7 cellular contexts compared by ENCODE assay signal in genomic region chr17:30700833-30701232, GRCh38.
DNase-seq lines count a peak whose midpoint lies in the region; ATAC-seq, FAIRE-seq and TF ChIP-seq lines count a peak whose summit lies in the region.
"Not testable (repeated sequence)": the region's sequence is repeated elsewhere in the genome, so short reads cannot be mapped to it uniquely, and the experiment has no call there.

No MANE protein-coding gene starts in this region.

- CTCF ChIA-PET in WTC11 (lab: Charles Lee); HepG2 (lab: Yijun Ruan, JAX; ENCODE audit: low intra/inter-chr PET ratio, low total read pairs): not testable (repeated sequence)
- CTCF ChIA-PET in H1 (lab: Charles Lee; ENCODE audit: partially characterized antibody) = interaction anchor here (0.6 kb wide), 1 partner anchor 88 kb away, joined by 3 read pairs; no protein-coding TSS in a partner anchor

- not testable (repeated sequence) for H3K9me2 ChIP-seq in GM23338 (ENCODE audit: insufficient read depth); hepatocyte (replicated peaks; ENCODE audit: insufficient read depth)

- BruUV-seq in HepG2 (replicated peaks; lab: Mats Ljungman, UMichigan) = not testable (repeated sequence)

- not testable (repeated sequence) for DNase-seq in GM23338 (ENCODE audit: low spot score); WTC11 (ENCODE audit: low spot score); H1 (ENCODE audit: low read depth in 1 of 2, low spot score in 2 of 2); hepatocyte (ENCODE audit: low spot score); HepG2 (ENCODE audit: low spot score); neural progenitor cell (ENCODE audit: low spot score)

- TF ChIP-seq POLR2A in H1 (IDR thresholded peaks at IDR 0.05; ENCODE audit: control extremely low read depth in 1 of 2, low read depth in 2 of 2, low read length in 2 of 2); HepG2 (IDR thresholded peaks at IDR 0.05; ENCODE audit: insufficient read depth in 1 of 2, low read depth in 2 of 2, low read length in 2 of 2): not testable (repeated sequence)

- H3K14ac ChIP-seq in H1 (ENCODE audit: insufficient read length) = not testable (repeated sequence)

- not testable (repeated sequence) for H3K9me3 ChIP-seq in HUES64 (ENCODE audit: insufficient read depth, low read depth, low read length); H1 (ENCODE audit: insufficient read depth in 2 of 2, low read depth in 1 of 2, low read length in 1 of 2); hepatocyte (ENCODE audit: low read depth); HepG2 (ENCODE audit: low read length); neural progenitor cell (ENCODE audit: low read depth)

- not testable (repeated sequence) for H2AK5ac ChIP-seq in H1 (ENCODE audit: low read depth, low read length)

- FAIRE-seq in H1 (lab: Jason Lieb, UNC); HepG2 (lab: Jason Lieb, UNC): not testable (repeated sequence)

- not testable (repeated sequence) for H3K9me3 Mint-ChIP-seq in GM23338, WTC11, neural progenitor cell

- not testable (repeated sequence) for H3K36me3 ChIP-seq in GM23338 (ENCODE audit: insufficient read depth); HUES64 (ENCODE audit: insufficient read depth, low read length); H1 (ENCODE audit: control insufficient read depth in 2 of 4, insufficient read depth in 4 of 4, low read length in 3 of 4); hepatocyte (replicated peaks; ENCODE audit: insufficient read depth, low read depth); HepG2 (replicated peaks in 1 of 2; ENCODE audit: control insufficient read depth in 1 of 2, insufficient read depth in 2 of 2, low read length in 2 of 2); neural progenitor cell

- not testable (repeated sequence) for H2BK5ac ChIP-seq in H1 (ENCODE audit: low read depth, low read length)

- H3K27me3 ChIP-seq in GM23338 (ENCODE audit: insufficient read depth); HUES64 (ENCODE audit: insufficient read depth, low read length); H1 (replicated peaks in 1 of 4; ENCODE audit: control insufficient read depth in 3 of 4, extremely low read depth in 1 of 4, insufficient read depth in 3 of 4, low read length in 3 of 4); hepatocyte; HepG2 (ENCODE audit: control insufficient read depth in 1 of 2, insufficient read depth in 2 of 2, low read length in 2 of 2): not testable (repeated sequence)
- H3K27me3 ChIP-seq in neural progenitor cell = peaks cover 29% of the 10 kb centered on the region

- not testable (repeated sequence) for H3K56ac ChIP-seq in H1 (replicated peaks; ENCODE audit: insufficient read length, low read depth, low read length)

- H3K27ac ChIP-seq in GM23338 (ENCODE audit: low read depth) = peak overlapping the region; percentile 100
- peak overlapping the region; percentile 98 for H3K27ac ChIP-seq in HUES64 (ENCODE audit: low read depth, low read length)
- not testable (repeated sequence) for H3K27ac ChIP-seq in H1 (ENCODE audit: low read depth, low read length); HepG2 (ENCODE audit: extremely low read length, insufficient read depth, low read length); neural progenitor cell
- peak overlapping the region; percentile 89 for H3K27ac ChIP-seq in hepatocyte

- H3K4me3 ChIP-seq in GM23338; HUES64 (ENCODE audit: low read length); hepatocyte; HepG2 (replicated peaks in 1 of 3; ENCODE audit: insufficient read depth in 1 of 3, low read depth in 2 of 3, low read length in 3 of 3); neural progenitor cell: not testable (repeated sequence)
- peak overlapping the region in 1 of 4 experiments; percentile 24; a peak in 1 of 8 replicates for H3K4me3 ChIP-seq in H1 (ENCODE audit: extremely low read depth in 1 of 4, insufficient read depth in 2 of 4, low read depth in 3 of 4, low read length in 4 of 4)

- H2AFZ ChIP-seq in GM23338; H1 (ENCODE audit: low read length); HepG2 (ENCODE audit: low read length); neural progenitor cell (replicated peaks): not testable (repeated sequence)
- peak overlapping the region; percentile 68 for H2AFZ ChIP-seq in hepatocyte

- not testable (repeated sequence) for TF ChIP-seq CTCF in GM23338 (conservative IDR thresholded peaks at IDR 0.05; ENCODE audit: low read depth in 2 of 2); WTC11 (IDR thresholded peaks at IDR 0.05); H1 (IDR thresholded peaks at IDR 0.05; ENCODE audit: control extremely low read depth in 1 of 3, insufficient read depth in 1 of 3, low read depth in 1 of 3, low read length in 3 of 3); hepatocyte (IDR thresholded peaks at IDR 0.05; ENCODE audit: poor library complexity); HepG2 (CRISPR knock-in tag; IDR thresholded peaks at IDR 0.05); neural progenitor cell (IDR thresholded peaks at IDR 0.05)

- not testable (repeated sequence) for H4K91ac ChIP-seq in H1 (replicated peaks; ENCODE audit: insufficient read length, low read length)

- POLR2A ChIA-PET in WTC11 (lab: Charles Lee); HepG2 (lab: Yijun Ruan, JAX): not testable (repeated sequence)
- POLR2A ChIA-PET in H1 (lab: Charles Lee; ENCODE audit: partially characterized antibody) = interaction anchor here (1.4 kb wide), 1 partner anchor 224 kb away, joined by 3 read pairs; the partner anchor contains the start of gene GOSR1

- H4K20me1 ChIP-seq in GM23338 (replicated peaks; ENCODE audit: insufficient read depth); H1 (replicated peaks in 1 of 2; ENCODE audit: control insufficient read depth in 1 of 2, insufficient read depth in 2 of 2, low read length in 2 of 2); hepatocyte (ENCODE audit: insufficient read depth, poor library complexity, severe bottlenecking); HepG2 (ENCODE audit: insufficient read depth, low read length); neural progenitor cell (ENCODE audit: low read depth): not testable (repeated sequence)

- 0 out of 2 replicates have a peak overlapping the region, but pooled peaks have one; percentile 72 for H2BK20ac ChIP-seq in H1 (ENCODE audit: low read length)

- H3K79me2 ChIP-seq in GM23338 (replicated peaks; ENCODE audit: insufficient read depth); H1 (ENCODE audit: control insufficient read depth in 1 of 2, insufficient read depth in 2 of 2, low read length in 2 of 2); hepatocyte; HepG2 (ENCODE audit: insufficient read depth, low read length); neural progenitor cell (ENCODE audit: low read depth): not testable (repeated sequence)

- H3K4me1 Mint-ChIP-seq in GM23338 (peaks cover 23% of the 10 kb centered on the region), WTC11 (peaks cover 34% of the 10 kb centered on the region), neural progenitor cell (peaks cover 17% of the 10 kb centered on the region)

- peaks cover 16% of the 10 kb centered on the region for H3K4me1 ChIP-seq in GM23338 (ENCODE audit: insufficient read depth)
- H3K4me1 ChIP-seq in HUES64 (ENCODE audit: insufficient read depth, low read length); hepatocyte (ENCODE audit: insufficient read depth); neural progenitor cell: not testable (repeated sequence)
- H3K4me1 ChIP-seq in H1 (replicated peaks in 1 of 4; ENCODE audit: control insufficient read depth in 3 of 4, insufficient read depth in 4 of 4, low read length in 3 of 4) = peaks cover 0 to 11% (median 0%) of the 10 kb centered on the region in 4 experiments; a peak in 3 of 7 replicates
- H3K4me1 ChIP-seq in HepG2 (ENCODE audit: insufficient read depth, low read length) = peaks cover 16% of the 10 kb centered on the region

- peak overlapping the region; percentile 59 for H4K5ac ChIP-seq in H1 (ENCODE audit: insufficient read length, low read depth, low read length)

- H3K4me2 ChIP-seq in GM23338 (peak overlapping the region; percentile 73), H1 (ENCODE audit: insufficient read depth in 1 of 2, low read depth in 2 of 2, low read length in 2 of 2) (peak overlapping the region; percentile 2 to 13; a peak in 2 of 4 replicates), HepG2 (ENCODE audit: low read depth, low read length) (peak overlapping the region; percentile 53), neural progenitor cell (peak overlapping the region; percentile 8)
- H3K4me2 ChIP-seq in hepatocyte = not testable (repeated sequence)

- H4K8ac ChIP-seq in H1 (ENCODE audit: extremely low read depth, insufficient read depth, low read length) = not testable (repeated sequence)

- H3K4ac ChIP-seq in H1 (replicated peaks; ENCODE audit: insufficient read length, low read depth, low read length) = not testable (repeated sequence)

- intact Hi-C loops in HepG2 (cut with micrococcal nuclease; ENCODE audit: unreplicated experiment) = not testable (repeated sequence)

- not testable (repeated sequence) for H3K36me3 Mint-ChIP-seq in GM23338 (ENCODE audit: low read depth); WTC11; neural progenitor cell

- H3F3A ChIP-seq in GM23338 (replicated peaks; ENCODE audit: low read depth) (peaks cover 19% of the 10 kb centered on the region), neural progenitor cell (ENCODE audit: low read depth) (peaks cover 27% of the 10 kb centered on the region)

- H3K23me2 ChIP-seq in H1 (ENCODE audit: low read depth, low read length) = not testable (repeated sequence)

- H2BK15ac ChIP-seq in H1 (ENCODE audit: low read length) = not testable (repeated sequence)

- not testable (repeated sequence) for H3K18ac ChIP-seq in H1 (ENCODE audit: extremely low read depth, low read length)

- peak overlapping the region; percentile 17; the same call in 1 of the 2 replicates for H2BK12ac ChIP-seq in H1 (ENCODE audit: low read depth, low read length)

- not testable (repeated sequence) for H3K79me1 ChIP-seq in H1 (ENCODE audit: low read depth, low read length)

- H3K9ac ChIP-seq in HUES64 (ENCODE audit: low read depth, low read length) = peak overlapping the region; percentile 63; the same call in 1 of the 2 replicates
- H3K9ac ChIP-seq in H1 (replicated peaks in 1 of 4; ENCODE audit: extremely low read depth in 1 of 4, low read depth in 3 of 4, low read length in 3 of 4); HepG2 (ENCODE audit: insufficient read depth, low read depth, low read length); neural progenitor cell: not testable (repeated sequence)

- 56% methylated on average over 9 of the region's 11 CpGs for WGBS in HUES64
- WGBS in H1 (ENCODE audit: extremely low coverage in 1 of 2, insufficient coverage in 1 of 2, insufficient read length in 1 of 2, insufficient replicate concordance in 2 of 2, low coverage in 1 of 2, low lambda C conversion rate in 2 of 2, missing lambda C conversion rate in 1 of 2), 2 experiments = 73% methylated on average over 9 of the region's 11 CpGs; no CpG with 5 or more reads in 1 of the 2 experiments
- WGBS in hepatocyte (ENCODE audit: low lambda C conversion rate, missing lambda C conversion rate) = 43% methylated on average over 9 of the region's 11 CpGs
- 5% methylated on average over 8 of the region's 11 CpGs for WGBS in HepG2 (ENCODE audit: low lambda C conversion rate)

- TF ChIP-seq RAD21 in H1 (IDR thresholded peaks at IDR 0.05 in 1 of 2, conservative IDR thresholded peaks at IDR 0.05 in 1 of 2; ENCODE audit: low read depth in 2 of 2, low read length in 2 of 2); HepG2 (CRISPR knock-in tag; IDR thresholded peaks at IDR 0.05): not testable (repeated sequence)

- H3K23ac ChIP-seq in H1 (ENCODE audit: insufficient read length) = not testable (repeated sequence)

- TF ChIP-seq EP300 in H1 (IDR thresholded peaks at IDR 0.05; ENCODE audit: borderline replicate concordance in 1 of 2, low read depth in 2 of 2, low read length in 2 of 2); HepG2 (IDR thresholded peaks at IDR 0.05; ENCODE audit: low read depth in 2 of 2, low read length in 2 of 2); HepG2 (CRISPR knock-in tag; IDR thresholded peaks at IDR 0.05; ENCODE audit: borderline replicate concordance): not testable (repeated sequence)

- ATAC-seq in GM23338, WTC11, HepG2: not testable (repeated sequence)

- H3K27ac Mint-ChIP-seq in GM23338 (peak overlapping the region; percentile 95), WTC11 (peak overlapping the region; percentile 97)
- H3K27ac Mint-ChIP-seq in neural progenitor cell = not testable (repeated sequence)

- peaks cover 27% of the 10 kb centered on the region for H3K27me3 Mint-ChIP-seq in GM23338 (ENCODE audit: insufficient read depth, low read depth, poor library complexity)
- H3K27me3 Mint-ChIP-seq in WTC11 (ENCODE audit: low read depth); neural progenitor cell (ENCODE audit: insufficient read depth, low read depth): not testable (repeated sequence)

- in situ Hi-C loops in HepG2 (cut with HindIII; ENCODE audit: extremely low pct_ligation_motif_present, low pct_unique_long_range_greater_than_20kb) = not testable (repeated sequence)

- not testable (repeated sequence) for H3K4me3 Mint-ChIP-seq in GM23338
- H3K4me3 Mint-ChIP-seq in WTC11 = peak overlapping the region; percentile 33
- peak overlapping the region; percentile 64 for H3K4me3 Mint-ChIP-seq in neural progenitor cell

- not testable (repeated sequence) for H2BK120ac ChIP-seq in H1 (replicated peaks; ENCODE audit: low read depth, low read length)
